In the genomic region with DNA sequence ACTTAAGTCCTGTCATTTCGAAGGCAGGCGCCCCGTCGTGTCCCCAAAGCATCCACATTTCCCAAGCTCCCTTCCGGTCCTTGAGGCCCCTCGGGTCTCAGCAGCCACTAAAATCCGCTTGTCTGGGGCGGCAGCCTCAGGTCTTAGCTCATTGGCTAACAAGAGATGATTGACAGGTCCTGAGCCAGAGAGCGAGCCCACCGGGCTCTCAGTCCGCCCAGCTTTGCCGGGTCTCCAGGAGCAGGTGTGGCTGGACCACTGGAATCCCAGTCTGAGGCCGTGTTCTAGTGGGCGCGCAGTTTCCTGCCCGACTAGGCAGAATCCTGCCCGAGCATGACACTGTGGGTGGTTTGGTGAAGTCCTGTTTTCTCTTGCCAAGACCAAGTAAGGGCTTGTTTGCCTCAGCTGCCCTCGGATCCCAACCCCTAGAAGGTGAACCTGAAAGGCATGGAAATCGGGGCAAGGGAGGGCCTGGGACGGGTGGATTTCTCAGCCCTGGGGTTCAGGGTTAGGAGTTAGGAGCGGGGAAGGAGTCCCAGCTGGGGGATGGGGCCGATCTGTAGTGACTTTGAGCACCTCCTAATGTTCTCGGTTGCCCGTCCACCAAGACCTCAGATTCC, we compare ENCODE assay signal across 18 cellular contexts. TPM values are rescaled to one million over a fixed set of nuclear protein-coding genes. Genes with fewer than 3 reads are reported as not detected.
DNase-seq lines count a peak whose midpoint lies in the region; ATAC-seq, FAIRE-seq and TF ChIP-seq lines count a peak whose summit lies in the region.
"Had no signal": no experiment of that assay in that cellular context is flagged by ENCODE, and none has a peak within 500 bp of the region (broad histone marks: within the 10 kb centered on the region; RNA-seq: fewer than 3 reads in every experiment).

No MANE protein-coding gene starts in this region.

- ATAC-seq in activated T-cell treated with anti-CD3 and anti-CD28 coated beads, Interleukin-2, amount 50 U/mL, for 4 hours: no peak
- ATAC-seq in K562 (peak; percentile 20; the same call in 2 of the 3 replicates), gastroesophageal sphincter (no peak), GM21723 (IDR thresholded peaks at IDR 0.05; ENCODE audit: unreplicated experiment) (no peak)
- ATAC-seq: A549, left ventricle myocardium superior had no signal

- CTCF ChIA-PET in K562 (lab: Yijun Ruan, JAX; ENCODE audit: low intra/inter-chr PET ratio): no interaction called here

- H3K9me1 ChIP-seq in K562 (ENCODE audit: control insufficient read depth, insufficient read depth, low read length): no peaks in the 10 kb centered on the region
- H3K9me1 ChIP-seq in keratinocyte (ENCODE audit: control insufficient read depth, extremely low read depth, insufficient read depth, low read length): no peaks in the 10 kb centered on the region

- FAIRE-seq in K562 (lab: Jason Lieb, UNC) (no peak), keratinocyte (lab: Jason Lieb, UNC) (peak; percentile 99), D721Med (lab: Jason Lieb, UNC) (no peak)
- FAIRE-seq: A549 had no signal

- H3K4me1 ChIP-seq in K562 (replicated peaks in 1 of 2; ENCODE audit: control insufficient read depth in 2 of 2, insufficient read depth in 2 of 2, low read length in 2 of 2) (peaks cover 8 to 44% of the 10 kb centered on the region in 2 experiments; a peak in 4 of 5 replicates), keratinocyte (ENCODE audit: control insufficient read depth, extremely low read depth, insufficient read depth, low read length) (peaks cover 42% of the 10 kb centered on the region), testis (no peaks in the 10 kb centered on the region), gastroesophageal sphincter (peaks cover 0 to 23% (median 0%) of the 10 kb centered on the region in 3 donors)

- H3K27me3 ChIP-seq in K562 (ENCODE audit: control insufficient read depth in 2 of 2, insufficient read depth in 2 of 2, low read length in 2 of 2) (peaks cover 0 to 4% of the 10 kb centered on the region in 2 experiments; a peak in 1 of 5 replicates), keratinocyte (ENCODE audit: control insufficient read depth, extremely low read depth, insufficient read depth, low read length) (no peaks in the 10 kb centered on the region), testis (no peaks in the 10 kb centered on the region), gastroesophageal sphincter (no peaks in the 10 kb centered on the region)
- H3K27me3 ChIP-seq: brain microvascular endothelial cell, dorsolateral prefrontal cortex had no signal

- H3K79me2 ChIP-seq in K562 (ENCODE audit: control insufficient read depth, insufficient read depth, low read length) (no peaks in the 10 kb centered on the region), keratinocyte (ENCODE audit: control insufficient read depth, insufficient read depth, low read length) (no peaks in the 10 kb centered on the region)

- no peak for TF ChIP-seq EP300 in K562 (IDR thresholded peaks at IDR 0.05; ENCODE audit: low read length)
- no peak for TF ChIP-seq EP300 in gastroesophageal sphincter (IDR thresholded peaks at IDR 0.05)

- H3K9ac ChIP-seq in K562 (ENCODE audit: insufficient read depth in 1 of 2, low read depth in 2 of 2, low read length in 2 of 2) (0 out of 4 replicates have a peak overlapping the region, but pooled peaks of 1 of the 2 experiments have one; percentile 11), keratinocyte (ENCODE audit: control insufficient read depth, extremely low read depth, insufficient read depth, low read length) (peak overlapping the region; percentile 49)

- no peak for TF ChIP-seq RAD21 in K562 (CRISPR knock-in tag; conservative IDR thresholded peaks at IDR 0.05 in 1 of 2, IDR thresholded peaks at IDR 0.05 in 1 of 2)

- TF ChIP-seq CTCF in K562 (IDR thresholded peaks at IDR 0.05 in 2 of 3, conservative IDR thresholded peaks at IDR 0.05 in 1 of 3; ENCODE audit: insufficient read depth in 2 of 3, low read depth in 1 of 3, low read length in 3 of 3): no peak
- no peak for TF ChIP-seq CTCF in keratinocyte (optimal IDR thresholded peaks at IDR 0.05 in 1 of 3, IDR thresholded peaks at IDR 0.05 in 1 of 3, conservative IDR thresholded peaks at IDR 0.05 in 1 of 3; ENCODE audit: extremely low read depth in 1 of 3, insufficient read depth in 2 of 3, low read length in 3 of 3)
- no peak for TF ChIP-seq CTCF in testis (IDR thresholded peaks at IDR 0.05)
- TF ChIP-seq CTCF in gastroesophageal sphincter (IDR thresholded peaks at IDR 0.05): no peak
- TF ChIP-seq CTCF in D721Med (IDR thresholded peaks at IDR 0.05; ENCODE audit: insufficient read depth, missing control alignments): no peak

- in situ Hi-C loops in K562 (cut with MboI): no loop called here

- H3K4me3 ChIP-seq in K562 (no peak overlapping the region), keratinocyte (ENCODE audit: control insufficient read depth in 2 of 3, extremely low read depth in 1 of 3, insufficient read depth in 2 of 3, low read depth in 1 of 3, low read length in 3 of 3) (peak overlapping the region in 2 of 3 experiments; percentile 27 to 32), testis (peak overlapping the region; percentile 5 to 24), gastroesophageal sphincter (no peak overlapping the region)
- H3K4me3 ChIP-seq: A549 had no signal

- intact Hi-C loops in K562 (cut with micrococcal nuclease): loop anchor here (10.0 kb wide), 1 partner anchor 734 kb away; no protein-coding TSS in a partner anchor
- intact Hi-C loops in testis (cut with DNase I; ENCODE audit: low total_unique reads): no loop called here

- TF ChIP-seq POLR2A in K562 (conservative IDR thresholded peaks at IDR 0.05) (no peak), testis (IDR thresholded peaks at IDR 0.05) (no peak), gastroesophageal sphincter (IDR thresholded peaks at IDR 0.05) (no peak)

- H3K9me3 ChIP-seq in K562 (replicated peaks; ENCODE audit: control insufficient read depth, insufficient read depth, low read depth, low read length): no peaks in the 10 kb centered on the region
- no peaks in the 10 kb centered on the region for H3K9me3 ChIP-seq in keratinocyte (ENCODE audit: control insufficient read depth, low read depth, low read length)
- no peaks in the 10 kb centered on the region for H3K9me3 ChIP-seq in testis
- no peaks in the 10 kb centered on the region for H3K9me3 ChIP-seq in gastroesophageal sphincter
- H3K9me3 ChIP-seq: A549 had no signal

- no peak overlapping the region for H3K27ac ChIP-seq in K562 (ENCODE audit: extremely low read depth, low read depth, low read length)
- peak overlapping the region; percentile 70 for H3K27ac ChIP-seq in keratinocyte (ENCODE audit: control insufficient read depth, insufficient read depth, low read length)
- H3K27ac ChIP-seq in testis: no peak overlapping the region
- no peak overlapping the region for H3K27ac ChIP-seq in gastroesophageal sphincter
- H3K27ac ChIP-seq: A549, brain microvascular endothelial cell, C4-2B, dorsolateral prefrontal cortex had no signal

- POLR2A ChIA-PET in K562 (lab: Yijun Ruan, JAX): interaction anchor here (0.5 to 1.4 kb wide), 2 partner anchors 11 to 772 kb away, joined by 3 to 4 read pairs; no protein-coding TSS in a partner anchor

- H2AFZ ChIP-seq in K562 (ENCODE audit: low read depth, low read length): peak overlapping the region; percentile 59; the same call in 1 of the 2 replicates
- H2AFZ ChIP-seq in keratinocyte (ENCODE audit: control insufficient read depth, low read length): peak overlapping the region; percentile 20

- H3K4me1 Mint-ChIP-seq in activated T-cell treated with anti-CD3 and anti-CD28 coated beads, Interleukin-2, amount 50 U/mL, for 4 hours (ENCODE audit: low read depth): no peaks in the 10 kb centered on the region

- no peaks in the 10 kb centered on the region for H3K36me3 Mint-ChIP-seq in activated T-cell treated with anti-CD3 and anti-CD28 coated beads, Interleukin-2, amount 50 U/mL, for 4 hours (ENCODE audit: insufficient read depth)
- H3K36me3 Mint-ChIP-seq: activated naive CD8-positive, alpha-beta T cell treated with anti-CD3 and anti-CD28 coated beads, Interleukin-2, amount 10 ng/mL, durations not matched to agents 7 days and 5 days had no signal

- no peak overlapping the region for H3K4me2 ChIP-seq in K562 (ENCODE audit: insufficient read depth, low read length)
- H3K4me2 ChIP-seq in keratinocyte (ENCODE audit: control insufficient read depth, extremely low read depth, insufficient read depth, low read depth, low read length): peak overlapping the region; percentile 69
- H3K4me2 ChIP-seq: A549 had no signal

- H3K36me3 ChIP-seq in K562 (ENCODE audit: control insufficient read depth, insufficient read depth, low read length): no peaks in the 10 kb centered on the region
- H3K36me3 ChIP-seq in keratinocyte (ENCODE audit: control insufficient read depth in 2 of 2, extremely low read depth in 1 of 2, insufficient read depth in 2 of 2, low read length in 2 of 2): peaks cover 3 to 10% of the 10 kb centered on the region in 2 experiments
- no peaks in the 10 kb centered on the region for H3K36me3 ChIP-seq in testis (ENCODE audit: low read depth, missing control alignments)
- no peaks in the 10 kb centered on the region for H3K36me3 ChIP-seq in gastroesophageal sphincter

- DNase-seq in activated T-cell treated with anti-CD3 and anti-CD28 coated beads, Interleukin-2, amount 50 U/mL, for 1 hour: peak; percentile 13
- no peak for DNase-seq in activated T-cell treated with anti-CD3 and anti-CD28 coated beads, Interleukin-2, amount 50 U/mL, for 4 hours
- DNase-seq in K562 (ENCODE audit: extremely low read depth in 1 of 4, low spot score in 3 of 4) (peak in 2 of 4 experiments; percentile 32 to 50), keratinocyte (ENCODE audit: low read depth, low spot score) (peak; percentile 99), testis (peak; percentile 73), D721Med (ENCODE audit: insufficient read length, low spot score) (no peak)
- DNase-seq: activated naive CD8-positive, alpha-beta T cell treated with anti-CD3 and anti-CD28 coated beads, Interleukin-2, amount 10 ng/mL, durations not matched to agents 7 days and 5 days; activated T-cell treated with anti-CD3 and anti-CD28 coated beads, Interleukin-2, amount 50 U/mL, for 48 hours; brain microvascular endothelial cell; dorsolateral prefrontal cortex; left ventricle myocardium superior; NCI-H1092; stimulated activated CD4-positive, alpha-beta T cell treated with anti-CD3 and anti-CD28 coated beads, Interleukin-12 subunit alpha, Interleukin-12 subunit beta, amount 100 ng/mL, for 4 hours; stimulated activated naive CD4-positive, alpha-beta T cell treated with Interleukin-2 at 50 U/mL for 16 hours had no signal

- 59% methylated on average over 24 of the region's 24 CpGs for WGBS in K562 (ENCODE audit: insufficient coverage, low coverage, missing lambda C conversion rate)
- 45 to 78% methylated on average over 23 to 24 of the region's 24 CpGs for WGBS in testis, 2 donors
- 71% methylated on average over 7 of the region's 24 CpGs; no CpG with 5 or more reads in 1 of the 2 donors for WGBS in gastroesophageal sphincter (ENCODE audit: low coverage in 1 of 2), 2 donors

- no TSS peak for BruUV-seq in K562 (replicated peaks; lab: Mats Ljungman, UMichigan)

- dilution Hi-C loops in keratinocyte (cut with MboI; ENCODE audit: extremely low pct_ligation_motif_present, low sequenced_read_pairs): no loop called here

- H4K20me1 ChIP-seq in K562 (replicated peaks; ENCODE audit: control insufficient read depth, insufficient read depth, low read length) (no peaks in the 10 kb centered on the region), keratinocyte (ENCODE audit: control insufficient read depth, extremely low read depth, insufficient read depth, low read length) (no peaks in the 10 kb centered on the region)

- no peaks in the 10 kb centered on the region for H3K9me3 Mint-ChIP-seq in activated T-cell treated with anti-CD3 and anti-CD28 coated beads, Interleukin-2, amount 50 U/mL, for 4 hours
- H3K9me3 Mint-ChIP-seq: activated naive CD8-positive, alpha-beta T cell treated with anti-CD3 and anti-CD28 coated beads, Interleukin-2, amount 10 ng/mL, durations not matched to agents 7 days and 5 days had no signal

- no peaks in the 10 kb centered on the region for H3K27me3 Mint-ChIP-seq in activated T-cell treated with anti-CD3 and anti-CD28 coated beads, Interleukin-2, amount 50 U/mL, for 4 hours (ENCODE audit: low read depth)
- H3K27me3 Mint-ChIP-seq: activated naive CD8-positive, alpha-beta T cell treated with anti-CD3 and anti-CD28 coated beads, Interleukin-2, amount 10 ng/mL, durations not matched to agents 7 days and 5 days had no signal

- H3K4me3 Mint-ChIP-seq in activated T-cell treated with anti-CD3 and anti-CD28 coated beads, Interleukin-2, amount 50 U/mL, for 4 hours: no peak overlapping the region
- H3K4me3 Mint-ChIP-seq: activated naive CD8-positive, alpha-beta T cell treated with anti-CD3 and anti-CD28 coated beads, Interleukin-2, amount 10 ng/mL, durations not matched to agents 7 days and 5 days had no signal

RNA-seq across cellular contexts. Expression of a gene that starts 42.8 kb away (rescaled TPM):
- total RNA-seq in activated T-cell treated with anti-CD3 and anti-CD28 coated beads, Interleukin-2, amount 50 U/mL, for 4 hours: 1 to 10 TPM; 3.4 to 6.2 (median 3.8) TPM
- 13.5 and 48.4 TPM in 2 replicates for total RNA-seq in K562 (2011; cell fraction: chromatin; rRNA removed; ENCODE audit: low replicate concordance)
- total RNA-seq in K562 (2011; cell fraction: nucleolus; rRNA removed): 54.0 and 59.1 TPM in 2 replicates
- total RNA-seq in K562 (2011; cell fraction: nucleoplasm; rRNA removed): 25.0 and 27.9 TPM in 2 replicates
- total RNA-seq in K562 (2014; rRNA removed): 11.5 and 19.9 TPM in 2 replicates
- total RNA-seq in K562 (2014; rRNA removed; fragmentation: Illumina TruSeq; extraction: Trizol): 2.7 and 4.1 TPM in 2 replicates
- total RNA-seq in K562 (2015; rRNA removed; fragmentation: Illumina TruSeq; extraction: Trizol): 3.8 and 4.1 TPM in 2 replicates
- total RNA-seq in K562 (2021): 10.8 and 11.0 TPM in 2 replicates
- 9.0 and 9.2 TPM in 2 replicates for polyA plus RNA-seq in K562 (2011; rRNA removed)
- 5.1 and 16.1 TPM in 2 replicates for polyA plus RNA-seq in K562 (2011; cell fraction: cytosol; rRNA removed)
- 26.9 and 53.0 TPM in 2 replicates for polyA plus RNA-seq in K562 (2011; cell fraction: nucleus; rRNA removed)
- 15.9 and 30.3 TPM in 2 replicates for polyA plus RNA-seq in K562 (2012)
- 6.6 and 9.7 TPM in 2 replicates for polyA plus RNA-seq in K562 (2014; fragmentation: Illumina TruSeq; extraction: Trizol)
- polyA plus RNA-seq in K562 (2014; fragmentation: Nextera tagmentation; extraction: Ambion mirVana): under 1 TPM; 0.28 to 0.34 TPM
- polyA plus RNA-seq in K562 (2014; rRNA removed): 8.1 and 11.3 TPM in 2 replicates
- polyA minus RNA-seq in K562 (2011; rRNA and poly(A)+ RNA removed): 2.5 and 7.6 TPM in 2 replicates
- 7.0 and 7.5 TPM in 2 replicates for polyA minus RNA-seq in K562 (2011; cell fraction: cytosol; rRNA and poly(A)+ RNA removed)
- polyA minus RNA-seq in K562 (2011; cell fraction: nucleus; rRNA and poly(A)+ RNA removed): 11.7 and 12.7 TPM in 2 replicates
- 14.0 to 36.6 TPM (median 30.5 TPM) in 3 replicates for polyA plus RNA-seq in keratinocyte
- 26.9 TPM for polyA plus RNA-seq in keratinocyte (2011; ENCODE audit: low read depth)
- polyA plus RNA-seq in keratinocyte (2011; cell fraction: cytosol; rRNA removed): 5.4 and 16.0 TPM in 2 replicates
- polyA plus RNA-seq in keratinocyte (2011; cell fraction: nucleus; rRNA removed): 63.2 and 93.3 TPM in 2 replicates
- polyA plus RNA-seq in keratinocyte (2012; ENCODE audit: low replicate concordance): 24.8 and 56.6 TPM in 2 replicates
- 38.7 to 103 TPM (median 66.0 TPM) in 3 replicates for polyA minus RNA-seq in keratinocyte
- 59.9 TPM for polyA minus RNA-seq in keratinocyte (2011; cell fraction: cytosol; rRNA and poly(A)+ RNA removed)
- polyA minus RNA-seq in keratinocyte (2011; cell fraction: nucleus; rRNA and poly(A)+ RNA removed): 154 and 171 TPM in 2 replicates
- 10 to 100 TPM; 32.9 to 40.3 TPM for total RNA-seq in testis
- 60.9 TPM for polyA plus RNA-seq in testis (ENCODE audit: insufficient read depth, low read depth, low replicate concordance)
- 10 to 100 TPM; 23.3 to 59.8 (median 39.9) TPM for total RNA-seq in gastroesophageal sphincter

Comparison
In these comparisons a context has a peak if more than half of its experiments do, and no peak if none do; other contexts are left out.
1. DNase-seq: peak in activated T-cell treated with anti-CD3 and anti-CD28 coated beads, Interleukin-2, amount 50 U/mL, for 1 hour (single experiment), keratinocyte (single experiment) and testis (single experiment); none in activated T-cell treated with anti-CD3 and anti-CD28 coated beads, Interleukin-2, amount 50 U/mL, for 4 hours (single experiment) and D721Med (single experiment).
2. H3K4me3 ChIP-seq: peak in keratinocyte (2 of 3) and testis (2 of 2); none in K562 (single experiment) and gastroesophageal sphincter (0 of 2).